Comparison of ENCODE assay signal across 21 cellular contexts in the genomic region with DNA sequence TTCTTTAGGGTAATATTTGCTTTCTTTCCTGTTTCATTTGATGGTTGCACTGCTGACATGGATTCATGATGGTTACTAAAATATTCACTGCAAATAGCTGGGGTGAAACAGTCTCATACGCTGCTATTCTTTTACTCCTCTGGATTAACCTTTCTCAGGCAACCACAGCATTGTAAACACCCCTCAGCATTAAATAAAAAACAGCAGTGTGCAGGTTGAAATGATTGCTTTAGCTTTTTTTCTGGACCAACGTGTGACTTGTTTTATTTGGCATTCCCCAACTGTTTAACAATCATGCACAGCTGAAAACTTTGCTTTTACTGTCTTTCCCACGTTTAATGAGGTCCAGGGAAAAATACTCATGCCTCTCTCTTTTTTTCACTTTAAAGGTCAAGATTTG.
DNase-seq lines count a peak whose midpoint lies in the region; ATAC-seq and TF ChIP-seq lines count a peak whose summit lies in the region.
"Had no signal": no experiment of that assay in that cellular context is flagged by ENCODE, and none has a peak within 500 bp of the region (broad histone marks: within the 10 kb centered on the region; RNA-seq: fewer than 3 reads in every experiment).

No MANE protein-coding gene starts in this region.

- no TSS peak for BruUV-seq in HCT116 (replicated peaks; lab: Mats Ljungman, UMichigan)

- H3K9me3 ChIP-seq in HCT116 (ENCODE audit: control insufficient read depth in 1 of 2, insufficient read depth in 1 of 2, low read depth in 1 of 2, low read length in 2 of 2) (no peaks in the 10 kb centered on the region), endodermal cell (ENCODE audit: control insufficient read depth, low read length) (no peaks in the 10 kb centered on the region)
- H3K9me3 ChIP-seq: BLaER1, Caco-2, SJCRH30 had no signal

- no peaks in the 10 kb centered on the region for H3K27me3 ChIP-seq in HCT116 (ENCODE audit: insufficient read depth, low read length)
- no peaks in the 10 kb centered on the region for H3K27me3 ChIP-seq in endodermal cell (ENCODE audit: control insufficient read depth, insufficient read depth, low read length, poor library complexity, severe bottlenecking)
- H3K27me3 ChIP-seq: BLaER1, SJCRH30 had no signal

- ATAC-seq in HCT116 (no peak), GM21390 (IDR thresholded peaks at IDR 0.05; ENCODE audit: unreplicated experiment) (no peak)
- ATAC-seq: Right ventricle myocardium inferior had no signal

- H3K36me3 ChIP-seq in HCT116 (ENCODE audit: control insufficient read depth in 1 of 2, insufficient read depth in 2 of 2, low read length in 2 of 2) (no peaks in the 10 kb centered on the region), endodermal cell (ENCODE audit: control insufficient read depth, insufficient read depth, low read length) (no peaks in the 10 kb centered on the region)
- H3K36me3 ChIP-seq: BLaER1, SJCRH30 had no signal

- H3K4me1 Mint-ChIP-seq in endodermal cell, result peaks cover 51% of the 10 kb centered on the region

- RAD21 ChIA-PET in HCT116 (lab: Charles Lee; ENCODE audit: low non-redundant PET in 1 of 2, low total read pairs in 2 of 2, uncharacterized antibody in 2 of 2, unreplicated experiment in 2 of 2), result no interaction called here

- POLR2A ChIA-PET in HCT116 (lab: Charles Lee), result no interaction called here

- no peak overlapping the region for H3K4me2 ChIP-seq in HCT116 (ENCODE audit: low read length)
- H3K4me2 ChIP-seq: BLaER1, PC-9 had no signal

- H3K27ac Mint-ChIP-seq in endodermal cell, result peak overlapping the region; percentile 97
- H3K27ac Mint-ChIP-seq: CD4-positive, alpha-beta T cell had no signal

- no peaks in the 10 kb centered on the region for H3K9me2 ChIP-seq in HCT116 (ENCODE audit: insufficient read depth)

- peaks cover 10 to 18% of the 10 kb centered on the region in 2 experiments for H3K4me1 ChIP-seq in HCT116 (ENCODE audit: control insufficient read depth in 1 of 2, insufficient read depth in 2 of 2, low read length in 2 of 2)
- peaks cover 18% of the 10 kb centered on the region for H3K4me1 ChIP-seq in endodermal cell (ENCODE audit: control insufficient read depth, insufficient read depth, low read length)
- H3K4me1 ChIP-seq: BLaER1, Caco-2, SJCRH30 had no signal

- no peak for DNase-seq in HCT116 (ENCODE audit: low read depth, low spot score)
- peak; percentile 14 for DNase-seq in M059J (ENCODE audit: low read depth)
- DNase-seq in endodermal cell, result no peak
- DNase-seq in renal cortical epithelial cell (ENCODE audit: low read depth), result peak; percentile 79
- no peak for DNase-seq in coronary artery (ENCODE audit: low spot score)
- DNase-seq in activated naive CD4-positive, alpha-beta T cell treated with Interleukin-2 at 50 U/mL for 16 hours, result no peak
- DNase-seq: Caco-2; CD4-positive, alpha-beta T cell; GOT3; KBM-7; NCI-H1092 treated with DMSO at 0.1 percent for 48 hours; NCI-H1436; NCI-H187 treated with DMSO at 0.1 percent for 48 hours; NCI-H526; NCI-H82; NK-92 treated with Interleukin-12 subunit alpha and Interleukin-12 subunit beta, amount 100 ng/mL, for 24 hours; PC-9; SJCRH30 had no signal

- no peaks in the 10 kb centered on the region for H4K20me1 ChIP-seq in HCT116 (ENCODE audit: insufficient read depth)
- H4K20me1 ChIP-seq: BLaER1 had no signal

- CTCF ChIA-PET in HCT116 (lab: Charles Lee), result no interaction called here

- no peaks in the 10 kb centered on the region for H3K27me3 Mint-ChIP-seq in endodermal cell (ENCODE audit: insufficient read depth)
- H3K27me3 Mint-ChIP-seq: CD4-positive, alpha-beta T cell had no signal

- H3K4me3 ChIP-seq in HCT116 (replicated peaks in 1 of 2; ENCODE audit: low read depth in 1 of 2, low read length in 2 of 2) (no peak overlapping the region), endodermal cell (ENCODE audit: low read length) (no peak overlapping the region), coronary artery (no peak overlapping the region)
- H3K4me3 ChIP-seq: BLaER1, PC-9, SJCRH30 had no signal

- H3K9me3 Mint-ChIP-seq in endodermal cell, result peaks cover 3% of the 10 kb centered on the region
- H3K9me3 Mint-ChIP-seq: CD4-positive, alpha-beta T cell had no signal

- peaks cover 3% of the 10 kb centered on the region for H3K36me3 Mint-ChIP-seq in endodermal cell (ENCODE audit: low read depth)

- intact Hi-C loops in HCT116 (cut with micrococcal nuclease), result no loop called here

- peak overlapping the region; percentile 68 for H2AFZ ChIP-seq in HCT116 (ENCODE audit: low read depth, low read length, poor library complexity, severe bottlenecking)
- H2AFZ ChIP-seq: PC-9 had no signal

- no peak for TF ChIP-seq RAD21 in HCT116 (IDR thresholded peaks at IDR 0.05; ENCODE audit: low read depth)

- H3K9ac ChIP-seq in HCT116 (ENCODE audit: low read length), result no peak overlapping the region
- no peak overlapping the region for H3K9ac ChIP-seq in endodermal cell (ENCODE audit: extremely low read depth, low read length, poor library complexity, severe bottlenecking)
- H3K9ac ChIP-seq: BLaER1 had no signal

- no peak overlapping the region for H3K4me3 Mint-ChIP-seq in endodermal cell
- H3K4me3 Mint-ChIP-seq: CD4-positive, alpha-beta T cell had no signal

- H3K27ac ChIP-seq in HCT116 (ENCODE audit: low read depth, low read length) (no peak overlapping the region), endodermal cell (ENCODE audit: low read depth, low read length) (no peak overlapping the region), coronary artery (no peak overlapping the region)
- H3K27ac ChIP-seq: BLaER1, PC-9, SJCRH30 had no signal

- TF ChIP-seq CTCF in HCT116 (IDR thresholded peaks at IDR 0.05 in 2 of 3, conservative IDR thresholded peaks at IDR 0.05 in 1 of 3; ENCODE audit: borderline replicate concordance in 1 of 3, insufficient read depth in 1 of 3, low read depth in 2 of 3, low read length in 2 of 3) (no peak), endodermal cell (conservative IDR thresholded peaks at IDR 0.05) (no peak), coronary artery (IDR thresholded peaks at IDR 0.05) (no peak)

- no peak for TF ChIP-seq POLR2A in HCT116 (IDR thresholded peaks at IDR 0.05; ENCODE audit: borderline replicate concordance, extremely low read depth, insufficient read depth, insufficient read length)

- 50 to 53% methylated on average over 3 of the region's 3 CpGs for WGBS in endodermal cell (ENCODE audit: insufficient coverage in 1 of 2, insufficient read length in 1 of 2), 2 experiments

- no peaks in the 10 kb centered on the region for H3K79me2 ChIP-seq in HCT116 (ENCODE audit: insufficient read depth, low read length)

TF ChIP-seq in HCT116, 20 proteins besides CTCF, POLR2A, EP300 and RAD21:
- no peak for TF ChIP-seq ELF1 (IDR thresholded peaks at IDR 0.05; ENCODE audit: borderline replicate concordance, low read depth)
- TF ChIP-seq POLR2AphosphoS5 (IDR thresholded peaks at IDR 0.05; ENCODE audit: low read depth, low read length), result no peak
- no peak for TF ChIP-seq JUND (IDR thresholded peaks at IDR 0.05)
- no peak for TF ChIP-seq EZH2 (IDR thresholded peaks at IDR 0.05)
- TF ChIP-seq YY1 (IDR thresholded peaks at IDR 0.05; ENCODE audit: extremely low read depth, insufficient replicate concordance, low read depth, low read length), result no peak
TF ChIP-seq in HCT116: peak in this region for 0.

Comparison
In these comparisons a context has a peak if more than half of its experiments do, and no peak if none do; other contexts are left out.
1. DNase-seq: peak in M059J (single experiment) and renal cortical epithelial cell (single experiment); none in HCT116 (single experiment), endodermal cell (single experiment), coronary artery (single experiment) and activated naive CD4-positive, alpha-beta T cell treated with Interleukin-2 at 50 U/mL for 16 hours (single experiment).